8 cellular contexts compared by ENCODE assay signal in genomic region chr4:138242076-138242829, GRCh38. TPM values are rescaled to one million over a fixed set of nuclear protein-coding genes. Genes with fewer than 3 reads are reported as not detected.
DNase-seq lines count a peak whose midpoint lies in the region; ATAC-seq, FAIRE-seq and TF ChIP-seq lines count a peak whose summit lies in the region.

Gene SLC7A11, minus strand, starts transcription at chr4:138242349. Its CDS starts 280 bp downstream, at chr4:138242069.

- no peaks in the 10 kb centered on the region for H3K27me3 ChIP-seq in Karpas-422 (ENCODE audit: low read length)

- intact Hi-C loops in left ventricle myocardium superior (cut with micrococcal nuclease), result no loop called here

- 0 out of 2 replicates have a peak within 1 kb of the TSS, but pooled peaks have one; percentile 35 for H2AFZ ChIP-seq in Karpas-422 (ENCODE audit: low read length)

- peak within 1 kb of the TSS; percentile 93 for H3K27ac ChIP-seq in Karpas-422 (ENCODE audit: low read length)

- peak within 1 kb of the TSS; percentile 76 for H3K4me3 ChIP-seq in Karpas-422 (ENCODE audit: low read length)

- CTCF ChIA-PET in GM10248 (lab: Yijun Ruan, JAX), result interaction anchor here (1.2 to 2.4 kb wide), 7 partner anchors 9 to 438 kb away, joined by 3 to 8 read pairs (median 3); no protein-coding TSS in a partner anchor

- H3K9me3 ChIP-seq in Karpas-422 (ENCODE audit: low read length), result no peaks in the 10 kb centered on the region

- peak; percentile 85 for ATAC-seq in left ventricle myocardium superior

- peak; percentile 53 for FAIRE-seq in H54 (lab: Jason Lieb, UNC)

- H3K9ac ChIP-seq in Karpas-422 (ENCODE audit: low read length), result peak within 1 kb of the TSS; percentile 80

- H3K36me3 ChIP-seq in Karpas-422 (ENCODE audit: insufficient read depth, low read length), result no peaks in the 10 kb centered on the region

- no peaks in the 10 kb centered on the region for H4K20me1 ChIP-seq in Karpas-422 (ENCODE audit: insufficient read depth, low read depth, low read length)

- H3K4me1 ChIP-seq in Karpas-422 (ENCODE audit: low read length), result peaks cover 47% of the 10 kb centered on the region

- H3K4me2 ChIP-seq in Karpas-422 (ENCODE audit: low read depth, low read length, poor library complexity, severe bottlenecking), result peak within 1 kb of the TSS; percentile 79

- TF ChIP-seq CTCF in GM10248 (IDR thresholded peaks at IDR 0.05; ENCODE audit: control extremely low read depth, extremely low read depth, low read depth, missing control alignments), result no peak

- POLR2A ChIA-PET in GM10248 (lab: Yijun Ruan, JAX), result interaction anchor here (0.8 kb wide), 1 partner anchor 15 kb away, joined by 5 read pairs; no protein-coding TSS in a partner anchor

- peak; percentile 55 for DNase-seq in GM10248 (ENCODE audit: extremely low spot score)
- DNase-seq in H54 (ENCODE audit: insufficient read length, low spot score), result no peak
- DNase-seq in Karpas-422, result peak; percentile 98
- peak; percentile 100 for DNase-seq in RKO (ENCODE audit: low spot score)
- peak in 29 of 56 donors; percentile 1 to 54 (median 20) for DNase-seq in amygdala (lab: John Stamatoyannopoulos, UW)
- DNase-seq in left ventricle myocardium superior, result no peak
- DNase-seq in putamen (ENCODE audit: low spot score), result peak; percentile 69
- DNase-seq in cerebellar nuclear complex (lab: John Stamatoyannopoulos, UW), result no peak

- peaks cover 45% of the 10 kb centered on the region for H3K79me2 ChIP-seq in Karpas-422 (ENCODE audit: low read length)

- TF ChIP-seq POLR2A in H54 (IDR thresholded peaks at IDR 0.05; ENCODE audit: low read depth, low read length), result 0 out of 2 replicates have a peak, but pooled peaks have one; percentile 15

- no peaks in the 10 kb centered on the region for H3K9me2 ChIP-seq in Karpas-422 (replicated peaks; ENCODE audit: insufficient read depth, low read length)

RNA-seq across cellular contexts. Expression of gene SLC7A11, which starts in this region (rescaled TPM):
- total RNA-seq in Karpas-422 (2014; rRNA removed; shearing (Covaris generic); ENCODE audit: low replicate concordance), result 12.1 and 24.0 TPM in 2 replicates
- 0.20 TPM for total RNA-seq in left ventricle myocardium superior

Comparison
In these comparisons a context has a peak if more than half of its experiments do, and no peak if none do; other contexts are left out.
1. RNA of gene SLC7A11 (total RNA-seq): 12.1 to 24.0 TPM in Karpas-422; 0.20 TPM in left ventricle myocardium superior (single experiment); every median in the first group is over 10 times any median in the second.
2. Peak in ATAC-seq in left ventricle myocardium superior; RNA of the gene not detected or under 1 TPM.
3. DNase-seq: peak in GM10248 (single experiment), Karpas-422 (single experiment), RKO (single experiment), amygdala (29 of 56) and putamen (single experiment); none in H54 (single experiment), left ventricle myocardium superior (single experiment) and cerebellar nuclear complex (0 of 2).